In genomic region chr19:57709616-57710015, GRCh38 we compare ENCODE assay signal across 11 cellular contexts. TPM values are rescaled to one million over a fixed set of nuclear protein-coding genes. Genes with fewer than 3 reads are reported as not detected.
DNase-seq lines count a peak whose midpoint lies in the region; ATAC-seq, FAIRE-seq and TF ChIP-seq lines count a peak whose summit lies in the region.
"Had no signal": no experiment of that assay in that cellular context is flagged by ENCODE, and none has a peak within 500 bp of the region (broad histone marks: within the 10 kb centered on the region; RNA-seq: fewer than 3 reads in every experiment).

No MANE protein-coding gene starts in this region.

- H3K36me3 Mint-ChIP-seq in activated CD8-positive, alpha-beta memory T cell treated with anti-CD3 and anti-CD28 coated beads, Interleukin-2, amount 10 ng/mL, durations not matched to agents 7 days and 5 days = peaks cover 48% of the 10 kb centered on the region
- peaks cover 29% of the 10 kb centered on the region for H3K36me3 Mint-ChIP-seq in astrocyte (ENCODE audit: low read depth, unreplicated experiment)
- peaks cover 36% of the 10 kb centered on the region for H3K36me3 Mint-ChIP-seq in memory B cell
- H3K36me3 Mint-ChIP-seq in stimulated activated memory B cell treated with anti-CD40 and anti-IgM and Interleukin-4, amounts not matched to agents 10 μg/mL and 1 μg/mL and 100 μg/mL, for 72 hours = peaks cover 57% of the 10 kb centered on the region

- H4K20me1 ChIP-seq in astrocyte (ENCODE audit: insufficient read depth, low read length) = peaks cover 18% of the 10 kb centered on the region

- peaks cover under 1% of the 10 kb centered on the region for H3K36me3 ChIP-seq in astrocyte (ENCODE audit: insufficient read depth, low read length)

- no peak overlapping the region for H3K27ac ChIP-seq in astrocyte (ENCODE audit: low read depth, low read length)

- H3K27me3 ChIP-seq in astrocyte (ENCODE audit: insufficient read depth, low read length) = no peaks in the 10 kb centered on the region

- no peak for FAIRE-seq in astrocyte (lab: Jason Lieb, UNC)

- H3K4me2 ChIP-seq in astrocyte (ENCODE audit: low read length) = peak overlapping the region; percentile 88

- peaks cover 23% of the 10 kb centered on the region for H3K9me3 Mint-ChIP-seq in activated CD8-positive, alpha-beta memory T cell treated with anti-CD3 and anti-CD28 coated beads, Interleukin-2, amount 10 ng/mL, durations not matched to agents 7 days and 5 days (ENCODE audit: low read depth)
- peaks cover 11% of the 10 kb centered on the region for H3K9me3 Mint-ChIP-seq in astrocyte (ENCODE audit: unreplicated experiment)
- peaks cover 7% of the 10 kb centered on the region for H3K9me3 Mint-ChIP-seq in memory B cell
- peaks cover 13% of the 10 kb centered on the region for H3K9me3 Mint-ChIP-seq in stimulated activated memory B cell treated with anti-CD40 and anti-IgM and Interleukin-4, amounts not matched to agents 10 μg/mL and 1 μg/mL and 100 μg/mL, for 72 hours

- TF ChIP-seq CTCF in astrocyte (IDR thresholded peaks at IDR 0.05; ENCODE audit: insufficient read depth, low read depth, low read length) = no peak

- H3K9ac ChIP-seq in astrocyte (ENCODE audit: low read length) = no peak overlapping the region

- peaks cover 26% of the 10 kb centered on the region for H3K4me1 Mint-ChIP-seq in activated CD8-positive, alpha-beta memory T cell treated with anti-CD3 and anti-CD28 coated beads, Interleukin-2, amount 10 ng/mL, durations not matched to agents 7 days and 5 days
- H3K4me1 Mint-ChIP-seq in astrocyte (ENCODE audit: low read depth, unreplicated experiment) (peaks cover 8% of the 10 kb centered on the region), memory B cell (peaks cover 25% of the 10 kb centered on the region)
- H3K4me1 Mint-ChIP-seq in stimulated activated memory B cell treated with anti-CD40 and anti-IgM and Interleukin-4, amounts not matched to agents 10 μg/mL and 1 μg/mL and 100 μg/mL, for 72 hours = peaks cover 41% of the 10 kb centered on the region

- H3K27me3 Mint-ChIP-seq in activated CD8-positive, alpha-beta memory T cell treated with anti-CD3 and anti-CD28 coated beads, Interleukin-2, amount 10 ng/mL, durations not matched to agents 7 days and 5 days = peaks cover 3% of the 10 kb centered on the region
- no peaks in the 10 kb centered on the region for H3K27me3 Mint-ChIP-seq in astrocyte (ENCODE audit: low read depth, unreplicated experiment)
- H3K27me3 Mint-ChIP-seq in memory B cell = no peaks in the 10 kb centered on the region
- no peaks in the 10 kb centered on the region for H3K27me3 Mint-ChIP-seq in stimulated activated memory B cell treated with anti-CD40 and anti-IgM and Interleukin-4, amounts not matched to agents 10 μg/mL and 1 μg/mL and 100 μg/mL, for 72 hours

- H3K27ac Mint-ChIP-seq in activated CD8-positive, alpha-beta memory T cell treated with anti-CD3 and anti-CD28 coated beads, Interleukin-2, amount 10 ng/mL, durations not matched to agents 7 days and 5 days = peak overlapping the region; percentile 85
- H3K27ac Mint-ChIP-seq in astrocyte (ENCODE audit: unreplicated experiment) (no peak overlapping the region), memory B cell (peak overlapping the region; percentile 99)
- H3K27ac Mint-ChIP-seq in stimulated activated memory B cell treated with anti-CD40 and anti-IgM and Interleukin-4, amounts not matched to agents 10 μg/mL and 1 μg/mL and 100 μg/mL, for 72 hours = peak overlapping the region; percentile 99

- peak overlapping the region; percentile 79 for H3K4me3 Mint-ChIP-seq in activated CD8-positive, alpha-beta memory T cell treated with anti-CD3 and anti-CD28 coated beads, Interleukin-2, amount 10 ng/mL, durations not matched to agents 7 days and 5 days
- peak overlapping the region; percentile 90 for H3K4me3 Mint-ChIP-seq in astrocyte (ENCODE audit: unreplicated experiment)
- peak overlapping the region; percentile 93 for H3K4me3 Mint-ChIP-seq in memory B cell
- peak overlapping the region; percentile 91 for H3K4me3 Mint-ChIP-seq in stimulated activated memory B cell treated with anti-CD40 and anti-IgM and Interleukin-4, amounts not matched to agents 10 μg/mL and 1 μg/mL and 100 μg/mL, for 72 hours

- CTCF ChIA-PET in activated CD8-positive, alpha-beta memory T cell treated with anti-CD3 and anti-CD28 coated beads, Interleukin-2, amount 10 ng/mL, durations not matched to agents 7 days and 5 days (lab: Charles Lee) = interaction anchor here (2.2 kb wide), 1 partner anchor 27 kb away, joined by 14 read pairs; the partner anchor contains the start of gene ZNF551

- DNase-seq in activated CD8-positive, alpha-beta memory T cell treated with anti-CD3 and anti-CD28 coated beads, Interleukin-2, amount 10 ng/mL, durations not matched to agents 7 days and 5 days = peak; percentile 26
- DNase-seq in activated CD8-positive, alpha-beta memory T cell treated with anti-CD3 and anti-CD28 coated beads, Interleukin-2, amount 50 U/mL, for 48 hours = no peak
- no peak for DNase-seq in astrocyte (ENCODE audit: low read depth)
- no peak for DNase-seq in memory B cell (ENCODE audit: low spot score in 2 of 2)
- no peak for DNase-seq in nucleus accumbens (lab: John Stamatoyannopoulos, UW)
- DNase-seq: ACHN, NCI-H226 had no signal

- peaks cover 34% of the 10 kb centered on the region for H3K79me2 ChIP-seq in astrocyte (ENCODE audit: insufficient read depth, low read length)

- no peaks in the 10 kb centered on the region for H3K4me1 ChIP-seq in astrocyte (ENCODE audit: insufficient read depth, low read length)

- peak overlapping the region; percentile 92 for H2AFZ ChIP-seq in astrocyte (ENCODE audit: low read depth, low read length)

- peak overlapping the region; percentile 80 for H3K4me3 ChIP-seq in astrocyte (ENCODE audit: insufficient read depth, low read depth, low read length)

- ATAC-seq in activated CD8-positive, alpha-beta memory T cell treated with anti-CD3 and anti-CD28 coated beads, Interleukin-2, amount 10 ng/mL, durations not matched to agents 7 days and 5 days = no peak
- no peak for ATAC-seq in memory B cell (ENCODE audit: low read depth)
- ATAC-seq in stimulated activated memory B cell treated with anti-CD40 and anti-IgM and Interleukin-4, amounts not matched to agents 10 μg/mL and 1 μg/mL and 100 μg/mL, for 72 hours = no peak
- no peak for ATAC-seq in GM21825 (IDR thresholded peaks at IDR 0.05; ENCODE audit: unreplicated experiment)
- no peak for ATAC-seq in GM19467 (IDR thresholded peaks at IDR 0.05; ENCODE audit: unreplicated experiment)

- peaks cover 17% of the 10 kb centered on the region for H3K9me3 ChIP-seq in astrocyte (ENCODE audit: insufficient read depth, low read depth, low read length)

RNA-seq across cellular contexts. Expression of gene ZNF154, which starts 0.6 kb away (rescaled TPM):
- 1 to 10 TPM; 4.0 to 5.6 TPM for total RNA-seq in activated CD8-positive, alpha-beta memory T cell treated with anti-CD3 and anti-CD28 coated beads, Interleukin-2, amount 10 ng/mL, durations not matched to agents 7 days and 5 days
- 12.7 and 13.1 TPM in 2 replicates for total RNA-seq in astrocyte

RNA-seq across cellular contexts. Expression of gene ZNF671, which starts 17.8 kb away (rescaled TPM):
- 10 to 100 TPM; 13.0 to 13.8 TPM for total RNA-seq in activated CD8-positive, alpha-beta memory T cell treated with anti-CD3 and anti-CD28 coated beads, Interleukin-2, amount 10 ng/mL, durations not matched to agents 7 days and 5 days
- total RNA-seq in astrocyte = 8.0 and 8.2 TPM in 2 replicates

RNA-seq across cellular contexts. Expression of gene ZNF551, which starts 27.8 kb away (rescaled TPM):
- total RNA-seq in activated CD8-positive, alpha-beta memory T cell treated with anti-CD3 and anti-CD28 coated beads, Interleukin-2, amount 10 ng/mL, durations not matched to agents 7 days and 5 days = 10 to 100 TPM; 13.3 to 16.7 TPM
- 6.1 and 6.5 TPM in 2 replicates for total RNA-seq in astrocyte

RNA-seq across cellular contexts. Expression of gene ZNF776, which starts 37.0 kb away (rescaled TPM):
- 10 to 100 TPM; 15.4 to 18.1 TPM for total RNA-seq in activated CD8-positive, alpha-beta memory T cell treated with anti-CD3 and anti-CD28 coated beads, Interleukin-2, amount 10 ng/mL, durations not matched to agents 7 days and 5 days
- 17.4 and 17.5 TPM in 2 replicates for total RNA-seq in astrocyte

RNA-seq across cellular contexts. Expression of gene ZSCAN4, which starts 40.9 kb away (rescaled TPM):
- not detected for total RNA-seq in activated CD8-positive, alpha-beta memory T cell treated with anti-CD3 and anti-CD28 coated beads, Interleukin-2, amount 10 ng/mL, durations not matched to agents 7 days and 5 days
- total RNA-seq in astrocyte = 0.43 and 1.2 TPM in 2 replicates
- total RNA-seq: esophagus mucosa had no signal
